ENCODE assay signal across 16 cellular contexts in the genomic region with DNA sequence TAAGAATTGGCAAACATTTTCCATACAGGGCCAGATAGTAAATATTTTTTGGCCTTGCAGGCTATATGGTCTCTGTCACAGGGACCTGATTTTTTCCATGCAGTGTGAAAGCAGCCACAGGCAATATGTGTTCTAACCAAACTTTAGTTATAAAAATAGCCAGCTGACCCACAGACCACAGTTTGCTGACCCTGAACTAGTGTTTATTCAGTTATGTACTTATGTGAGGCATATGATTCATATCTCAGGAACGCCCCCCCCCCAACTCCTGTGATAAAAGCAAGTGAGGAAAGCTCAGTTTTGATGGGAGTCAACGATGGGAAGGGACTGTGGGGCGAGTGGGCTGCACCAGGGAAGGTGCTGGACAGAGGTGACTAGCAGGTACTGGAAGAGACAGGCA.
A peak's percentile ranks its signal among the peaks of the same experiment; 100 is the strongest.
DNase-seq lines count a peak whose midpoint lies in the region; ATAC-seq and TF ChIP-seq lines count a peak whose summit lies in the region.
"Had no signal": no experiment of that assay in that cellular context is flagged by ENCODE, and none has a peak within 500 bp of the region (broad histone marks: within the 10 kb centered on the region; RNA-seq: fewer than 3 reads in every experiment).

No MANE protein-coding gene starts in this region.

- H3K9ac ChIP-seq in neural progenitor cell: no peak overlapping the region

- H3K4me1 Mint-ChIP-seq in neural progenitor cell: no peaks in the 10 kb centered on the region

- H2AFZ ChIP-seq in neural progenitor cell (replicated peaks): no peak overlapping the region

- H3K27ac Mint-ChIP-seq in neural progenitor cell: no peak overlapping the region
- H3K27ac Mint-ChIP-seq in activated naive CD4-positive, alpha-beta T cell treated with anti-CD3 and anti-CD28 coated beads, Interleukin-2, amount 50 U/mL, for 72 hours: no peak overlapping the region
- H3K27ac Mint-ChIP-seq: CD4-positive, alpha-beta T cell had no signal

- no peak for ATAC-seq in activated naive CD4-positive, alpha-beta T cell treated with anti-CD3 and anti-CD28 coated beads, Interleukin-2, amount 50 U/mL, for 72 hours

- no peaks in the 10 kb centered on the region for H3K4me1 ChIP-seq in neural progenitor cell
- H3K4me1 ChIP-seq: ascending aorta, prostate gland, suprapubic skin had no signal

- TF ChIP-seq CTCF in fibroblast of mammary gland (conservative IDR thresholded peaks at IDR 0.05; ENCODE audit: control insufficient read depth, insufficient read depth, low read depth, low read length) (no peak), neural progenitor cell (IDR thresholded peaks at IDR 0.05) (no peak)

- H3K27me3 ChIP-seq in neural progenitor cell: no peaks in the 10 kb centered on the region
- H3K27me3 ChIP-seq: ascending aorta, suprapubic skin had no signal

- H3K4me3 ChIP-seq in fibroblast of mammary gland (ENCODE audit: control insufficient read depth, low read depth, low read length) (no peak overlapping the region), neural progenitor cell (no peak overlapping the region)
- H3K4me3 ChIP-seq: ascending aorta, prostate gland, suprapubic skin had no signal

- peaks cover 2% of the 10 kb centered on the region for H3K9me3 Mint-ChIP-seq in neural progenitor cell
- peaks cover 7% of the 10 kb centered on the region in 2 donors for H3K9me3 Mint-ChIP-seq in activated naive CD4-positive, alpha-beta T cell treated with anti-CD3 and anti-CD28 coated beads, Interleukin-2, amount 50 U/mL, for 72 hours

- H3K36me3 Mint-ChIP-seq in neural progenitor cell: no peaks in the 10 kb centered on the region
- no peaks in the 10 kb centered on the region for H3K36me3 Mint-ChIP-seq in activated naive CD4-positive, alpha-beta T cell treated with anti-CD3 and anti-CD28 coated beads, Interleukin-2, amount 50 U/mL, for 72 hours

- no peak overlapping the region for H3K27ac ChIP-seq in caudate nucleus (ENCODE audit: low read depth, low read length)
- no peak overlapping the region for H3K27ac ChIP-seq in neural progenitor cell
- H3K27ac ChIP-seq: ascending aorta, prostate gland, suprapubic skin had no signal

- no peak overlapping the region for H3K4me3 Mint-ChIP-seq in neural progenitor cell
- H3K4me3 Mint-ChIP-seq: CD4-positive, alpha-beta T cell had no signal

- DNase-seq in EH (ENCODE audit: low read depth): peak; percentile 91
- peak; percentile 74 for DNase-seq in RPMI7951 (ENCODE audit: low read depth)
- DNase-seq in fibroblast of mammary gland (ENCODE audit: low read depth): peak; percentile 78
- DNase-seq in renal cortical epithelial cell (ENCODE audit: low read depth): peak; percentile 71
- DNase-seq in caudate nucleus (lab: John Stamatoyannopoulos, UW): no peak
- no peak for DNase-seq in neural progenitor cell (ENCODE audit: low spot score)
- no peak for DNase-seq in inferior parietal cortex (ENCODE audit: extremely low spot score)
- no peak for DNase-seq in activated naive CD4-positive, alpha-beta T cell treated with anti-CD3 and anti-CD28 coated beads, Interleukin-2, amount 50 U/mL, for 72 hours (ENCODE audit: low spot score in 2 of 2)
- DNase-seq: activated CD4-positive, alpha-beta T cell treated with anti-CD3 and anti-CD28 coated beads, Interleukin-2, amount 50 U/mL, for 4 hours; CD4-positive, alpha-beta T cell; effector memory CD4-positive, alpha-beta T cell; GDM1; SIG-M5 had no signal

- no peaks in the 10 kb centered on the region for H3F3A ChIP-seq in neural progenitor cell (ENCODE audit: low read depth)

- no peak overlapping the region for H3K4me2 ChIP-seq in neural progenitor cell

- H4K20me1 ChIP-seq in neural progenitor cell (ENCODE audit: low read depth): no peaks in the 10 kb centered on the region

- no peaks in the 10 kb centered on the region for H3K27me3 Mint-ChIP-seq in neural progenitor cell (ENCODE audit: insufficient read depth, low read depth)
- H3K27me3 Mint-ChIP-seq: CD4-positive, alpha-beta T cell had no signal

- no peaks in the 10 kb centered on the region for H3K36me3 ChIP-seq in neural progenitor cell
- H3K36me3 ChIP-seq: ascending aorta, prostate gland, suprapubic skin had no signal

- H3K79me2 ChIP-seq in neural progenitor cell (ENCODE audit: low read depth): no peaks in the 10 kb centered on the region

- H3K9me3 ChIP-seq in neural progenitor cell (ENCODE audit: low read depth): no peaks in the 10 kb centered on the region
- H3K9me3 ChIP-seq: ascending aorta, prostate gland, suprapubic skin had no signal

Comparison
In these comparisons a context has a peak if more than half of its experiments do, and no peak if none do; other contexts are left out.
1. DNase-seq: peak in EH (single experiment), RPMI7951 (single experiment), fibroblast of mammary gland (single experiment) and renal cortical epithelial cell (single experiment); none in caudate nucleus (0 of 61), neural progenitor cell (single experiment), inferior parietal cortex (single experiment) and activated naive CD4-positive, alpha-beta T cell treated with anti-CD3 and anti-CD28 coated beads, Interleukin-2, amount 50 U/mL, for 72 hours (0 of 2).